Comparison of ENCODE assay signal across 8 cellular contexts in genomic region chr16:69150146-69150865, GRCh38. TPM values are rescaled to one million over a fixed set of nuclear protein-coding genes. Genes with fewer than 3 reads are reported as not detected.
A peak's percentile ranks its signal among the peaks of the same experiment; 100 is the strongest.
DNase-seq lines count a peak whose midpoint lies in the region; ATAC-seq, FAIRE-seq and TF ChIP-seq lines count a peak whose summit lies in the region.

No MANE protein-coding gene starts in this region.

- peaks cover 32% of the 10 kb centered on the region for H3K36me3 ChIP-seq in SU-DHL-6 (ENCODE audit: low read length)
- peaks cover 24 to 36% of the 10 kb centered on the region in 2 donors for H3K36me3 ChIP-seq in kidney (ENCODE audit: control insufficient read depth in 1 of 2, insufficient read depth in 2 of 2, low read length in 2 of 2)

- H3K27ac ChIP-seq in SU-DHL-6 (ENCODE audit: low read depth, low read length) (no peak overlapping the region), kidney (ENCODE audit: low read depth in 2 of 2, low read length in 2 of 2) (no peak overlapping the region)

- no peaks in the 10 kb centered on the region for H3K4me1 ChIP-seq in kidney (ENCODE audit: control insufficient read depth in 1 of 2, insufficient read depth in 1 of 2, low read depth in 1 of 2, low read length in 2 of 2)

- H3K4me3 Mint-ChIP-seq in central memory CD8-positive, alpha-beta T cell = no peak overlapping the region

- no peaks in the 10 kb centered on the region for H3K27me3 ChIP-seq in SU-DHL-6 (ENCODE audit: low read length)

- no peak overlapping the region for H3K4me3 ChIP-seq in SU-DHL-6 (ENCODE audit: insufficient read depth, low read length, poor library complexity, severe bottlenecking)
- H3K4me3 ChIP-seq in kidney (ENCODE audit: low read length in 2 of 2) = no peak overlapping the region

- H3K9ac ChIP-seq in SU-DHL-6 (ENCODE audit: low read length) (no peak overlapping the region), kidney (ENCODE audit: low read length in 2 of 2) (no peak overlapping the region)

- no peak overlapping the region for H3K4me2 ChIP-seq in SU-DHL-6 (ENCODE audit: low read depth, low read length, poor library complexity, severe bottlenecking)

- no peaks in the 10 kb centered on the region for H3K9me3 Mint-ChIP-seq in central memory CD8-positive, alpha-beta T cell

- no peaks in the 10 kb centered on the region for H3K4me1 Mint-ChIP-seq in central memory CD8-positive, alpha-beta T cell

- H4K20me1 ChIP-seq in SU-DHL-6 (ENCODE audit: low read depth, low read length) = no peaks in the 10 kb centered on the region; the same call in 1 of the 2 replicates

- TF ChIP-seq CTCF in SU-DHL-6 (IDR thresholded peaks at IDR 0.05; ENCODE audit: insufficient read depth, low read length, poor library complexity, severe bottlenecking) (peak; percentile 80), kidney (IDR thresholded peaks at IDR 0.05; ENCODE audit: borderline replicate concordance, extremely low read depth, insufficient read depth) (peak; percentile 78)

- H3K27me3 Mint-ChIP-seq in central memory CD8-positive, alpha-beta T cell = no peaks in the 10 kb centered on the region

- FAIRE-seq in kidney (lab: Jason Lieb, UNC) = peak; percentile 45

- no peaks in the 10 kb centered on the region for H3K9me2 ChIP-seq in SU-DHL-6 (replicated peaks; ENCODE audit: insufficient read depth, low read length)

- H3K27ac Mint-ChIP-seq in central memory CD8-positive, alpha-beta T cell (ENCODE audit: low read depth) = no peak overlapping the region

- no peaks in the 10 kb centered on the region for H3F3A ChIP-seq in SU-DHL-6 (ENCODE audit: insufficient read depth)

- H3K79me2 ChIP-seq in SU-DHL-6 (ENCODE audit: insufficient read depth, low read length) = peaks cover 10% of the 10 kb centered on the region; the same call in 1 of the 2 replicates

- peak; percentile 19 for DNase-seq in activated T-cell treated with anti-CD3 and anti-CD28 coated beads for 24 hours (ENCODE audit: low read depth)
- DNase-seq in activated T-cell treated with anti-CD3 and anti-CD28 coated beads, Interleukin-2, amount 50 U/mL, for 48 hours = no peak
- DNase-seq in NCI-H1048 (lab: John Stamatoyannopoulos, UW) = peak; percentile 4
- peak in 1 of 2 donors; percentile 36 for DNase-seq in central memory CD8-positive, alpha-beta T cell (ENCODE audit: low spot score in 2 of 2)
- DNase-seq in kidney = no peak
- peak; percentile 25 for DNase-seq in stimulated activated CD8-positive, alpha-beta memory T cell treated with anti-CD3 and anti-CD28 coated beads, Interleukin-12 subunit alpha, Interleukin-12 subunit beta, amount 100 ng/mL, for 1 hour (ENCODE audit: low read depth)
- DNase-seq in NCI-H446 treated with DMSO at 0.1 percent for 48 hours (lab: John Stamatoyannopoulos, UW) = no peak

- no peaks in the 10 kb centered on the region for H3K9me3 ChIP-seq in SU-DHL-6 (ENCODE audit: insufficient read depth, low read length)
- H3K9me3 ChIP-seq in kidney (ENCODE audit: control insufficient read depth in 1 of 2, low read length in 2 of 2) = no peaks in the 10 kb centered on the region

- H2AFZ ChIP-seq in SU-DHL-6 (ENCODE audit: low read depth, low read length, severe bottlenecking) = no peak overlapping the region

- intact Hi-C loops in kidney (cut with DNase I) = loop anchor here (2.0 kb wide), 1 partner anchor 136 kb away; no protein-coding TSS in a partner anchor

- peaks cover 54% of the 10 kb centered on the region for H3K36me3 Mint-ChIP-seq in central memory CD8-positive, alpha-beta T cell (ENCODE audit: insufficient read depth)

- peak; percentile 68 for ATAC-seq in central memory CD8-positive, alpha-beta T cell (replicated peaks; ENCODE audit: extremely low read depth, poor library complexity, severe bottlenecking)

RNA-seq across cellular contexts. Expression of gene UTP4, which starts 17.9 kb away (rescaled TPM):
- 41.7 TPM for total RNA-seq in kidney
- polyA plus RNA-seq in kidney (ENCODE audit: insufficient read depth, low read depth, low replicate concordance) = 57.2 TPM

RNA-seq across cellular contexts. Expression of gene CHTF8, which starts 17.9 kb away (rescaled TPM):
- 124 TPM for total RNA-seq in kidney
- polyA plus RNA-seq in kidney (ENCODE audit: insufficient read depth, low read depth, low replicate concordance) = 163 TPM

RNA-seq across cellular contexts. Expression of gene SNTB2, which starts 36.7 kb away (rescaled TPM):
- 45.1 TPM for total RNA-seq in kidney
- 4.8 TPM for polyA plus RNA-seq in kidney (ENCODE audit: insufficient read depth, low read depth, low replicate concordance)

RNA-seq across cellular contexts. Expression of gene HAS3, which starts 44.9 kb away (rescaled TPM):
- total RNA-seq in kidney = 2.1 TPM
- 0.34 TPM for polyA plus RNA-seq in kidney (ENCODE audit: insufficient read depth, low read depth, low replicate concordance)

Comparison
In these comparisons a context has a peak if more than half of its experiments do, and no peak if none do; other contexts are left out.
1. DNase-seq: peak in activated T-cell treated with anti-CD3 and anti-CD28 coated beads for 24 hours (single experiment), NCI-H1048 (single experiment) and stimulated activated CD8-positive, alpha-beta memory T cell treated with anti-CD3 and anti-CD28 coated beads, Interleukin-12 subunit alpha, Interleukin-12 subunit beta, amount 100 ng/mL, for 1 hour (single experiment); none in activated T-cell treated with anti-CD3 and anti-CD28 coated beads, Interleukin-2, amount 50 U/mL, for 48 hours (0 of 2), kidney (single experiment) and NCI-H446 treated with DMSO at 0.1 percent for 48 hours (single experiment).